In genomic region chr13:74571811-74572210, GRCh38 we compare ENCODE assay signal across 17 cellular contexts.
A peak's percentile ranks its signal among the peaks of the same experiment; 100 is the strongest.
DNase-seq lines count a peak whose midpoint lies in the region; ATAC-seq and TF ChIP-seq lines count a peak whose summit lies in the region.
"Had no signal": no experiment of that assay in that cellular context is flagged by ENCODE, and none has a peak within 500 bp of the region (broad histone marks: within the 10 kb centered on the region; RNA-seq: fewer than 3 reads in every experiment).

No MANE protein-coding gene starts in this region.

- H3K27ac ChIP-seq in mammary epithelial cell (ENCODE audit: insufficient read depth, low read depth, low read length): no peak overlapping the region
- no peak overlapping the region for H3K27ac ChIP-seq in breast epithelium
- H3K27ac ChIP-seq in endodermal cell (ENCODE audit: low read depth, low read length): no peak overlapping the region
- no peak overlapping the region for H3K27ac ChIP-seq in right lobe of liver
- H3K27ac ChIP-seq: 22Rv1, BLaER1 had no signal

- H3K36me3 ChIP-seq in mammary epithelial cell (ENCODE audit: insufficient read depth, low read length): no peaks in the 10 kb centered on the region
- H3K36me3 ChIP-seq in breast epithelium: no peaks in the 10 kb centered on the region
- no peaks in the 10 kb centered on the region for H3K36me3 ChIP-seq in endodermal cell (ENCODE audit: control insufficient read depth, insufficient read depth, low read length)
- H3K36me3 ChIP-seq in right lobe of liver: no peaks in the 10 kb centered on the region
- H3K36me3 ChIP-seq: BLaER1, HAP-1 had no signal

- peaks cover 6% of the 10 kb centered on the region for H3K27me3 ChIP-seq in mammary epithelial cell (ENCODE audit: insufficient read depth, low read length)
- no peaks in the 10 kb centered on the region for H3K27me3 ChIP-seq in breast epithelium
- H3K27me3 ChIP-seq in endodermal cell (ENCODE audit: control insufficient read depth, insufficient read depth, low read length, poor library complexity, severe bottlenecking): no peaks in the 10 kb centered on the region
- H3K27me3 ChIP-seq in right lobe of liver: no peaks in the 10 kb centered on the region

- no peak overlapping the region for H2AFZ ChIP-seq in mammary epithelial cell (ENCODE audit: low read depth, low read length)

- BruUV-seq in mammary epithelial cell (replicated peaks; lab: Mats Ljungman, UMichigan): no TSS peak

- H3K79me2 ChIP-seq in mammary epithelial cell (ENCODE audit: insufficient read depth, low read length): no peaks in the 10 kb centered on the region

- peak overlapping the region; percentile 73 for H3K27ac Mint-ChIP-seq in endodermal cell
- H3K27ac Mint-ChIP-seq: CD14-positive monocyte; CD8-positive, alpha-beta T cell had no signal

- CTCF ChIA-PET in mammary epithelial cell (lab: Charles Lee; ENCODE audit: low non-redundant PET): no interaction called here

- H3K9me3 ChIP-seq in mammary epithelial cell (replicated peaks; ENCODE audit: insufficient read depth, low read length) (no peaks in the 10 kb centered on the region), breast epithelium (no peaks in the 10 kb centered on the region), endodermal cell (ENCODE audit: control insufficient read depth, low read length) (no peaks in the 10 kb centered on the region), right lobe of liver (no peaks in the 10 kb centered on the region)
- H3K9me3 ChIP-seq: BLaER1, HAP-1 had no signal

- no peak overlapping the region for H3K4me2 ChIP-seq in mammary epithelial cell (ENCODE audit: insufficient read depth, low read depth, low read length)
- H3K4me2 ChIP-seq: BLaER1 had no signal

- peaks cover 38% of the 10 kb centered on the region for H3K4me1 Mint-ChIP-seq in endodermal cell
- H3K4me1 Mint-ChIP-seq: CD14-positive monocyte had no signal

- peak overlapping the region; percentile 3 for H3K4me3 Mint-ChIP-seq in endodermal cell
- H3K4me3 Mint-ChIP-seq: CD14-positive monocyte; CD8-positive, alpha-beta T cell had no signal

- DNase-seq in mammary epithelial cell (peak; percentile 12), breast epithelium (ENCODE audit: low spot score in 2 of 2) (no peak), endodermal cell (no peak), islet precursor cell (peak; percentile 71), right lobe of liver (no peak), HK-2 (ENCODE audit: unreplicated experiment) (no peak), globus pallidus (ENCODE audit: low spot score) (no peak)
- DNase-seq in activated CD4-positive, alpha-beta T cell treated with anti-CD3 and anti-CD28 coated beads for 1 hour: no peak
- DNase-seq: Calu3; CD8-positive, alpha-beta T cell; DND-41; EL; IMR-90 had no signal

- intact Hi-C loops in mammary epithelial cell (cut with micrococcal nuclease) (loop anchor here (10.0 kb wide), 2 partner anchors 127 to 643 kb away; no protein-coding TSS in a partner anchor), breast epithelium (cut with DNase I; ENCODE audit: low total_unique reads) (no loop called here), right lobe of liver (cut with DNase I) (no loop called here)

- no peaks in the 10 kb centered on the region for H3K27me3 Mint-ChIP-seq in endodermal cell (ENCODE audit: insufficient read depth)

- dilution Hi-C loops in mammary epithelial cell (cut with HindIII; ENCODE audit: low sequenced_read_pairs): no loop called here

- H3K4me1 ChIP-seq in mammary epithelial cell (ENCODE audit: insufficient read depth, low read length) (peaks cover 4% of the 10 kb centered on the region), breast epithelium (no peaks in the 10 kb centered on the region), endodermal cell (ENCODE audit: control insufficient read depth, insufficient read depth, low read length) (peaks cover 11% of the 10 kb centered on the region), right lobe of liver (no peaks in the 10 kb centered on the region)
- H3K4me1 ChIP-seq: BLaER1, HAP-1 had no signal

- no peaks in the 10 kb centered on the region for H3K9me3 Mint-ChIP-seq in endodermal cell
- H3K9me3 Mint-ChIP-seq: CD8-positive, alpha-beta T cell had no signal

- TF ChIP-seq CTCF in mammary epithelial cell (conservative IDR thresholded peaks at IDR 0.05 in 1 of 2, IDR thresholded peaks at IDR 0.05 in 1 of 2; ENCODE audit: extremely low read depth in 1 of 2, insufficient read depth in 1 of 2, low read depth in 1 of 2, low read length in 2 of 2) (no peak), breast epithelium (IDR thresholded peaks at IDR 0.05) (no peak), endodermal cell (conservative IDR thresholded peaks at IDR 0.05) (no peak), right lobe of liver (IDR thresholded peaks at IDR 0.05) (no peak)

- no peaks in the 10 kb centered on the region for H4K20me1 ChIP-seq in mammary epithelial cell (ENCODE audit: insufficient read depth, low read length)
- H4K20me1 ChIP-seq: BLaER1 had no signal

- in situ Hi-C loops in mammary epithelial cell (cut with MboI; ENCODE audit: low sequenced_read_pairs in 2 of 2): no loop called here

- WGBS in mammary epithelial cell (ENCODE audit: low coverage, missing lambda C conversion rate): 94% methylated on average over 4 of the region's 4 CpGs
- WGBS in endodermal cell (ENCODE audit: insufficient coverage in 1 of 2, insufficient read length in 1 of 2), 2 experiments: 94% methylated on average over 3 to 4 of the region's 4 CpGs
- 67% methylated on average over 4 of the region's 4 CpGs for WGBS in right lobe of liver (ENCODE audit: insufficient coverage, low coverage, low lambda C conversion rate, missing lambda C conversion rate)

- no peak for ATAC-seq in right lobe of liver
- ATAC-seq: CD8-positive, alpha-beta T cell had no signal

- no peaks in the 10 kb centered on the region for H3K36me3 Mint-ChIP-seq in endodermal cell (ENCODE audit: low read depth)
- H3K36me3 Mint-ChIP-seq: CD14-positive monocyte; CD8-positive, alpha-beta T cell had no signal

- no peak for TF ChIP-seq POLR2A in breast epithelium (IDR thresholded peaks at IDR 0.05)
- no peak for TF ChIP-seq POLR2A in right lobe of liver (IDR thresholded peaks at IDR 0.05)

- H3K9ac ChIP-seq in mammary epithelial cell (ENCODE audit: insufficient read depth, low read length) (no peak overlapping the region), endodermal cell (ENCODE audit: extremely low read depth, low read length, poor library complexity, severe bottlenecking) (no peak overlapping the region)
- H3K9ac ChIP-seq: BLaER1 had no signal

- no peak overlapping the region for H3K4me3 ChIP-seq in mammary epithelial cell (replicated peaks in 1 of 3; ENCODE audit: insufficient read depth in 1 of 3, low read depth in 2 of 3, low read length in 3 of 3)
- no peak overlapping the region for H3K4me3 ChIP-seq in breast epithelium
- no peak overlapping the region for H3K4me3 ChIP-seq in endodermal cell (ENCODE audit: low read length)
- no peak overlapping the region for H3K4me3 ChIP-seq in right lobe of liver
- H3K4me3 ChIP-seq: BLaER1, HAP-1 had no signal

Comparison
In these comparisons a context has a peak if more than half of its experiments do, and no peak if none do; other contexts are left out.
1. DNase-seq: peak in mammary epithelial cell (single experiment) and islet precursor cell (single experiment); none in breast epithelium (0 of 2), endodermal cell (single experiment), activated CD4-positive, alpha-beta T cell treated with anti-CD3 and anti-CD28 coated beads for 1 hour (single experiment), right lobe of liver (0 of 3), HK-2 (single experiment) and globus pallidus (single experiment).